Comparison of ENCODE assay signal across 1 cellular context in the genomic region with DNA sequence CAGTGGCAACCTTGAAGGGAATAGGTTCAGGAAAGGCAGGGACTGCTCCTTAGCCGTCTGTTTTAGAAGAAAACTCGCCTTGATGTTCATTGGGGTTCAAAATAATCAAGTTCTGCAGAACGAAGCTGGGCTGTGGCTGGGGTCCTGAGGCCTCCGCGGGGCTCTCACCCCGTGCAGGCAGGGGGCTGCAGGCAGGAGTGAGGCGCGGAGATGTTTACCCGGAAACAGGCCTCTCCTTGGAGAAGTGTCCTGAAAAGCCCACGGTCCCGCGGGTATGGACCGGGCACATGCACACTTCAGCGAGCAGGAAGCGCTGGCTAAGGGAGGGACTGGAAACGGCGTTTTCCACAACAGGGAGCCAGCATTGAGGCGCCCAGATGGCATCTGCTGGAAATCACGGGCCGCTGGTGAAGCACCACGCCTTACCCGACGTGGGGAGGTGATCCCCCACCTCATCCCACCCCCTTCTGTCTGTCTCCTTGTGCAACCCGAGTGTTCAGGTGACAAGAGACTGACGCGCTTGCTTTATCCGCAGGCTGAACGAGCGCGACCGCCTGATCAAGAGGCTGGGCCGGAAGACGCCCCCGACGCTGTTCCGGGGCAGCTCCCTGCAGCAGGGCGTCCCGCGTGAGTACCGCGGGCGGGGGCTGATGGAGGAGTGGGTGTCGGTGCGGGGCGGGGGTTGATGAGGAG.
A peak's percentile ranks its signal among the peaks of the same experiment; 100 is the strongest.
TF ChIP-seq lines count a peak whose summit lies in the region.

No MANE protein-coding gene starts in this region.

TF ChIP-seq in H1, 55 proteins besides CTCF, POLR2A, EP300 and RAD21:
- TF ChIP-seq SP2 (IDR thresholded peaks at IDR 0.05; ENCODE audit: low read length), result no peak
- no peak for TF ChIP-seq KDM1A (IDR thresholded peaks at IDR 0.05; ENCODE audit: borderline replicate concordance, low read length)
- TF ChIP-seq TBP (IDR thresholded peaks at IDR 0.05; ENCODE audit: low read depth, low read length), result no peak
- TF ChIP-seq, protein P1, sequence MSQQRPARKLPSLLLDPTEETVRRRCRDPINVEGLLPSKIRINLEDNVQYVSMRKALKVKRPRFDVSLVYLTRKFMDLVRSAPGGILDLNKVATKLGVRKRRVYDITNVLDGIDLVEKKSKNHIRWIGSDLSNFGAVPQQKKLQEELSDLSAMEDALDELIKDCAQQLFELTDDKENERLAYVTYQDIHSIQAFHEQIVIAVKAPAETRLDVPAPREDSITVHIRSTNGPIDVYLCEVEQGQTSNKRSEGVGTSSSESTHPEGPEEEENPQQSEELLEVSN (IDR thresholded peaks at IDR 0.05), result no peak
- TF ChIP-seq RFX5 (IDR thresholded peaks at IDR 0.05; ENCODE audit: borderline replicate concordance, low read depth, low read length), result no peak
- TF ChIP-seq POLR2AphosphoS5 (IDR thresholded peaks at IDR 0.05; ENCODE audit: low read depth, low read length), result no peak
- TF ChIP-seq, protein P2, sequence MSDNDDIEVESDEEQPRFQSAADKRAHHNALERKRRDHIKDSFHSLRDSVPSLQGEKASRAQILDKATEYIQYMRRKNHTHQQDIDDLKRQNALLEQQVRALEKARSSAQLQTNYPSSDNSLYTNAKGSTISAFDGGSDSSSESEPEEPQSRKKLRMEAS (IDR thresholded peaks at IDR 0.05), result 0 out of 2 replicates have a peak, but pooled peaks have one; percentile 6
- no peak for TF ChIP-seq CREB1 (IDR thresholded peaks at IDR 0.05)
TF ChIP-seq in H1: peak in this region for 1.
